In the genomic region with DNA sequence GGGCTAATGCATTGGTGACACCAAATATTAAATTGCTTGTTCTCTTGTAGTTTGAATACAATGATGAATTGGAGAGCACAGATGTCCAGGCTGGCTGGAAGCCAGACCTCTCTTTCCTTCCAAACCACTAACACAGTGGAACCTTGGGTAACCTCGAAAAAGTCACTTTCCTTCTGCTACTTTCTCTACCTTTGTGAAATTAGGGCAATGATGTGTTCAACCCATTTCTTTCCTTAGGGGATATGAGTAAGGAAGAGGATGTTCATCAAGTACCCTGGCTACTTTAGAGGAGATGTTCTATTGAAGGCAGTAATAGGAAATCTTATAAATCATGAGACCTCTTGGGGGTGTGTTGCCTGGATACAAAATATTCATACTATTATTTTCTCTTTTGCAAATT, we compare ENCODE assay signal across 13 cellular contexts. TPM values are rescaled to one million over a fixed set of nuclear protein-coding genes. Genes with fewer than 3 reads are reported as not detected.
A peak's percentile ranks its signal among the peaks of the same experiment; 100 is the strongest.
DNase-seq lines count a peak whose midpoint lies in the region; ATAC-seq and TF ChIP-seq lines count a peak whose summit lies in the region.
"Had no signal": no experiment of that assay in that cellular context is flagged by ENCODE, and none has a peak within 500 bp of the region (broad histone marks: within the 10 kb centered on the region; RNA-seq: fewer than 3 reads in every experiment).

No MANE protein-coding gene starts in this region.

- peak overlapping the region in 1 of 7 donors; percentile 22 for H3K27ac Mint-ChIP-seq in CD4-positive, alpha-beta memory T cell
- H3K27ac Mint-ChIP-seq: nephron progenitor cell had no signal

- H3K27ac ChIP-seq in sigmoid colon (peak overlapping the region; percentile 42 to 66 (median 54)), lower lobe of right lung (no peak overlapping the region), ascending aorta (no peak overlapping the region)
- no peak overlapping the region for H3K27ac ChIP-seq in CD4-positive, alpha-beta memory T cell (ENCODE audit: low read depth, low read length)
- H3K27ac ChIP-seq: cardiac muscle cell had no signal

- POLR2A ChIA-PET in CD4-positive, alpha-beta memory T cell (lab: Charles Lee; ENCODE audit: partially characterized antibody), result interaction anchor here (1.0 kb wide), 1 partner anchor 16 kb away, joined by 3 read pairs; no protein-coding TSS in a partner anchor

- H3K4me1 ChIP-seq in sigmoid colon, result peaks cover 0 to 80% (median 72%) of the 10 kb centered on the region in 4 donors
- peaks cover 23% of the 10 kb centered on the region for H3K4me1 ChIP-seq in lower lobe of right lung
- peaks cover 29% of the 10 kb centered on the region for H3K4me1 ChIP-seq in CD4-positive, alpha-beta memory T cell (ENCODE audit: insufficient read depth, low read length)
- H3K4me1 ChIP-seq in ascending aorta, result peaks cover 3 to 8% of the 10 kb centered on the region in 2 donors

- H3K27me3 Mint-ChIP-seq in CD4-positive, alpha-beta memory T cell, result no peaks in the 10 kb centered on the region

- CTCF ChIA-PET in CD4-positive, alpha-beta memory T cell (lab: Charles Lee; ENCODE audit: partially characterized antibody), result interaction anchor here (1.1 kb wide), 1 partner anchor 30 kb away, joined by 3 read pairs; no protein-coding TSS in a partner anchor

- no peak for TF ChIP-seq POLR2A in sigmoid colon (IDR thresholded peaks at IDR 0.05)

- ATAC-seq in lower lobe of right lung, result no peak

- H3K36me3 ChIP-seq in sigmoid colon (no peaks in the 10 kb centered on the region), lower lobe of right lung (no peaks in the 10 kb centered on the region), ascending aorta (no peaks in the 10 kb centered on the region)
- H3K36me3 ChIP-seq in CD4-positive, alpha-beta memory T cell (ENCODE audit: insufficient read depth, low read length), result no peaks in the 10 kb centered on the region
- H3K36me3 ChIP-seq: cardiac muscle cell had no signal

- H3K27me3 ChIP-seq in sigmoid colon, result no peaks in the 10 kb centered on the region
- H3K27me3 ChIP-seq in lower lobe of right lung (ENCODE audit: low read depth), result no peaks in the 10 kb centered on the region
- no peaks in the 10 kb centered on the region for H3K27me3 ChIP-seq in CD4-positive, alpha-beta memory T cell (ENCODE audit: insufficient read depth, low read length)
- no peaks in the 10 kb centered on the region for H3K27me3 ChIP-seq in ascending aorta
- H3K27me3 ChIP-seq: cardiac muscle cell had no signal

- peaks cover 7 to 9% of the 10 kb centered on the region in 2 donors for H3K36me3 Mint-ChIP-seq in CD4-positive, alpha-beta memory T cell

- H3K4me1 Mint-ChIP-seq in CD4-positive, alpha-beta memory T cell, result peaks cover 24 to 51% (median 42%) of the 10 kb centered on the region in 4 donors
- H3K4me1 Mint-ChIP-seq: nephron progenitor cell had no signal

- intact Hi-C loops in sigmoid colon (cut with DNase I) (loop anchor here (10.0 kb wide), 1 partner anchor 207 kb away; no protein-coding TSS in a partner anchor), lower lobe of right lung (cut with DNase I) (no loop called here), ascending aorta (cut with DNase I) (no loop called here)
- intact Hi-C loops in CD4-positive, alpha-beta memory T cell (cut with micrococcal nuclease), result no loop called here

- TF ChIP-seq EP300 in sigmoid colon (IDR thresholded peaks at IDR 0.05), result no peak

- peak; percentile 34 for DNase-seq in ELR (ENCODE audit: low read depth)
- DNase-seq in NCI-H226, result peak; percentile 18
- peak; percentile 69 for DNase-seq in fibroblast of gingiva (ENCODE audit: low read depth)
- peak; percentile 86 for DNase-seq in sigmoid colon
- DNase-seq in lower lobe of right lung, result no peak
- DNase-seq in CD4-positive, alpha-beta memory T cell, result no peak
- no peak for DNase-seq in ascending aorta (ENCODE audit: low spot score in 2 of 2)
- no peak for DNase-seq in NCI-H2029 treated with DMSO at 0.1 percent for 48 hours (lab: John Stamatoyannopoulos, UW)
- DNase-seq: hippocampal formation, NCI-H1436, nephron progenitor cell, SW 1271 had no signal

- TF ChIP-seq CTCF in sigmoid colon (IDR thresholded peaks at IDR 0.05), result no peak
- TF ChIP-seq CTCF in lower lobe of right lung (IDR thresholded peaks at IDR 0.05), result no peak
- TF ChIP-seq CTCF in ascending aorta (IDR thresholded peaks at IDR 0.05), result no peak

- H3K9me3 Mint-ChIP-seq in CD4-positive, alpha-beta memory T cell, result peaks cover 0 to 9% (median 4%) of the 10 kb centered on the region in 8 donors

- WGBS in sigmoid colon, 2 donors, result 27 to 52% methylated on average over 1 of the region's 1 CpG

- H3K4me3 ChIP-seq in sigmoid colon, result no peak overlapping the region
- no peak overlapping the region for H3K4me3 ChIP-seq in lower lobe of right lung
- no peak overlapping the region for H3K4me3 ChIP-seq in CD4-positive, alpha-beta memory T cell (ENCODE audit: low read length in 2 of 2)
- H3K4me3 ChIP-seq in ascending aorta, result no peak overlapping the region
- H3K4me3 ChIP-seq: cardiac muscle cell had no signal

- H3K9me3 ChIP-seq in sigmoid colon (no peaks in the 10 kb centered on the region), lower lobe of right lung (no peaks in the 10 kb centered on the region), ascending aorta (no peaks in the 10 kb centered on the region)
- no peaks in the 10 kb centered on the region for H3K9me3 ChIP-seq in CD4-positive, alpha-beta memory T cell (ENCODE audit: control insufficient read depth in 1 of 2, low read length in 2 of 2)

- peak overlapping the region in 4 of 8 donors; percentile 13 to 36 (median 26) for H3K4me3 Mint-ChIP-seq in CD4-positive, alpha-beta memory T cell
- H3K4me3 Mint-ChIP-seq: nephron progenitor cell had no signal

RNA-seq across cellular contexts. Expression of a gene that starts 55.6 kb away (rescaled TPM):
- total RNA-seq in sigmoid colon, result 1 to 10 TPM in 1 of 4 donors, not detected in 3; 1.9 TPM
- polyA plus RNA-seq in sigmoid colon, result 1 to 10 TPM in 1 of 3 donors, not detected in 2; 1.4 TPM
- 2.0 TPM for total RNA-seq in lower lobe of right lung
- total RNA-seq in CD4-positive, alpha-beta memory T cell, result not detected
- 1 to 10 TPM; 1.4 to 2.8 TPM for polyA plus RNA-seq in CD4-positive, alpha-beta memory T cell
- not detected for total RNA-seq in ascending aorta
- total RNA-seq: cardiac muscle cell had no signal

Comparison
In these comparisons a context has a peak if more than half of its experiments do, and no peak if none do; other contexts are left out.
1. DNase-seq: peak in ELR (single experiment), NCI-H226 (single experiment), fibroblast of gingiva (single experiment) and sigmoid colon (single experiment); none in lower lobe of right lung (single experiment), CD4-positive, alpha-beta memory T cell (0 of 5), ascending aorta (0 of 2) and NCI-H2029 treated with DMSO at 0.1 percent for 48 hours (single experiment).
2. H3K27ac ChIP-seq: peak in sigmoid colon (4 of 4); none in lower lobe of right lung (single experiment), CD4-positive, alpha-beta memory T cell (single experiment) and ascending aorta (0 of 2).